Comparison of ENCODE assay signal across 8 cellular contexts in genomic region chr10:14659626-14660196, GRCh38.
A peak's percentile ranks its signal among the peaks of the same experiment; 100 is the strongest.
DNase-seq lines count a peak whose midpoint lies in the region; ATAC-seq, FAIRE-seq and TF ChIP-seq lines count a peak whose summit lies in the region.

No MANE protein-coding gene starts in this region.

- peaks cover 68% of the 10 kb centered on the region for H3K4me1 Mint-ChIP-seq in activated naive CD4-positive, alpha-beta T cell treated with anti-CD3 and anti-CD28 coated beads for 36 hours (ENCODE audit: low read depth)

- no peak for TF ChIP-seq POLR2A in GM18505 (IDR thresholded peaks at IDR 0.05; ENCODE audit: borderline replicate concordance, extremely low read depth, insufficient read depth, insufficient read length)
- TF ChIP-seq POLR2A in NB4 (IDR thresholded peaks at IDR 0.05; ENCODE audit: extremely low read depth, insufficient read length): no peak
- no peak for TF ChIP-seq POLR2A in H54 (IDR thresholded peaks at IDR 0.05; ENCODE audit: low read depth, low read length)

- peak; percentile 90 for DNase-seq in NB4 (ENCODE audit: low read depth)
- peak; percentile 67 for DNase-seq in activated naive CD4-positive, alpha-beta T cell treated with anti-CD3 and anti-CD28 coated beads for 36 hours
- DNase-seq in stimulated activated CD8-positive, alpha-beta memory T cell treated with anti-CD3 and anti-CD28 coated beads, Interleukin-15, amount 100 ng/mL, for 48 hours (ENCODE audit: low read depth in 2 of 2): peak; percentile 39 to 42
- no peak for DNase-seq in DMS79 treated with DMSO at 0.1 percent for 48 hours (lab: John Stamatoyannopoulos, UW)
- DNase-seq in D721Med (ENCODE audit: insufficient read length, low spot score): no peak
- DNase-seq in H54 (ENCODE audit: insufficient read length, low spot score): no peak

- peak overlapping the region; percentile 32 for H3K4me3 Mint-ChIP-seq in activated naive CD4-positive, alpha-beta T cell treated with anti-CD3 and anti-CD28 coated beads for 36 hours

- H3K27ac Mint-ChIP-seq in activated naive CD4-positive, alpha-beta T cell treated with anti-CD3 and anti-CD28 coated beads for 36 hours: peak overlapping the region; percentile 89

- peak overlapping the region; percentile 6 for H3K4me3 ChIP-seq in NB4 (ENCODE audit: low read depth, low read length)

- TF ChIP-seq CTCF in NB4 (IDR thresholded peaks at IDR 0.05; ENCODE audit: low read depth, low read length): no peak
- no peak for TF ChIP-seq CTCF in D721Med (IDR thresholded peaks at IDR 0.05; ENCODE audit: insufficient read depth, missing control alignments)

- H3K27me3 Mint-ChIP-seq in activated naive CD4-positive, alpha-beta T cell treated with anti-CD3 and anti-CD28 coated beads for 36 hours (ENCODE audit: low read depth): no peaks in the 10 kb centered on the region

- FAIRE-seq in D721Med (lab: Jason Lieb, UNC): no peak
- no peak for FAIRE-seq in H54 (lab: Jason Lieb, UNC)

- peaks cover 6% of the 10 kb centered on the region for H3K9me3 Mint-ChIP-seq in activated naive CD4-positive, alpha-beta T cell treated with anti-CD3 and anti-CD28 coated beads for 36 hours

- ATAC-seq in GM18505 (IDR thresholded peaks at IDR 0.05; ENCODE audit: unreplicated experiment) (peak; percentile 71), HG02588 (IDR thresholded peaks at IDR 0.05; ENCODE audit: unreplicated experiment) (peak; percentile 85)

- peaks cover 3% of the 10 kb centered on the region for H3K36me3 Mint-ChIP-seq in activated naive CD4-positive, alpha-beta T cell treated with anti-CD3 and anti-CD28 coated beads for 36 hours (ENCODE audit: low read depth)

- CTCF ChIA-PET in activated naive CD4-positive, alpha-beta T cell treated with anti-CD3 and anti-CD28 coated beads for 36 hours (lab: Charles Lee): no interaction called here

- intact Hi-C loops in activated naive CD4-positive, alpha-beta T cell treated with anti-CD3 and anti-CD28 coated beads for 36 hours (cut with micrococcal nuclease): loop anchor here (1.0 kb wide), 3 partner anchors 11 to 152 kb away; no protein-coding TSS in a partner anchor

Comparison
In these comparisons a context has a peak if more than half of its experiments do, and no peak if none do; other contexts are left out.
1. DNase-seq: peak in NB4 (single experiment), activated naive CD4-positive, alpha-beta T cell treated with anti-CD3 and anti-CD28 coated beads for 36 hours (single experiment) and stimulated activated CD8-positive, alpha-beta memory T cell treated with anti-CD3 and anti-CD28 coated beads, Interleukin-15, amount 100 ng/mL, for 48 hours (2 of 2); none in DMS79 treated with DMSO at 0.1 percent for 48 hours (single experiment), D721Med (single experiment) and H54 (single experiment).